1 cellular context compared by ENCODE assay signal in the genomic region with DNA sequence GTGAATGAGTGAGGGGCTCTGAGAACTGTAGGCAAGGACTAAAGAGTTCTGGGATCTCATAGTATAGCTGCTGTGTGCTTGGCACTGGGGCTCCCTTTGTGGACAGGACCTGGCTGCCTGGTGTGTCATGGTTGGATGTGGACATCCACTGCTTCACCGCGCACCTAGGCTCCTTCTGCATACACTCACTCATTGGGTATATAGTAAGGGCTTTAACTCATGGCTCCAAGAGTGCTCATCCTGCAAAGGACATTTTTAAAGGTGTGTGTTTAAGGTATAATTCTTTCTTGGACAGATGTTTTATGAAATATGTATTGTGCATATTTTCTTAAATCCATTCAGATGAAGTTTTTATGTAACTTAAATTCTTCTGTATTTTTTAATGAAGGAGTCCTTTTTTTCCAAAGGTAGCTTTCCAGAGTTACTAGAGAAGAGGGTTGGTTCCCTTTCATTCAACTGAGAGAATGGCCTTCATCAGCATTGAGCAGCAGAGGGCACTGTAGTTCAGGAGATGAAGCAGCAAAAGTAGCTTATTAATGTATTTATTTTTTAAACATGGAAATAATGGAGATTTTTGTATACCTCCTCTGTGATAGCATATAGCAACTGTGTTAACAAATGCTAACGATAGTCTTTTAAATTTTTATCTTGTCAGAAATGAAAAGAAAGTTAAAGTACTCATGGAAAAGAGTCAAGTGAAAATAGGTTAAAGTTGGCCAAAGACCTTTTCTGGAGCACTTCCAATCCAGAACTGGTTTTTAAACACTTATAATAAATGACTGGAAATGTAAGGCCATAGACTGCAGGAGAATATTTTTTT.
TF ChIP-seq lines count a peak whose summit lies in the region.

No MANE protein-coding gene starts in this region.

TF ChIP-seq in GM12878, 131 proteins besides CTCF, POLR2A, EP300 and RAD21 (continued from another document):
- peak; percentile 12 for TF ChIP-seq SKIL (IDR thresholded peaks at IDR 0.05; ENCODE audit: low read depth, poor library complexity, severe bottlenecking)
- no peak for TF ChIP-seq MTA2 (IDR thresholded peaks at IDR 0.05; ENCODE audit: low read depth)
- TF ChIP-seq SMC3 (IDR thresholded peaks at IDR 0.05; ENCODE audit: borderline replicate concordance, low read length): peak; percentile 84
- TF ChIP-seq, protein P1, sequence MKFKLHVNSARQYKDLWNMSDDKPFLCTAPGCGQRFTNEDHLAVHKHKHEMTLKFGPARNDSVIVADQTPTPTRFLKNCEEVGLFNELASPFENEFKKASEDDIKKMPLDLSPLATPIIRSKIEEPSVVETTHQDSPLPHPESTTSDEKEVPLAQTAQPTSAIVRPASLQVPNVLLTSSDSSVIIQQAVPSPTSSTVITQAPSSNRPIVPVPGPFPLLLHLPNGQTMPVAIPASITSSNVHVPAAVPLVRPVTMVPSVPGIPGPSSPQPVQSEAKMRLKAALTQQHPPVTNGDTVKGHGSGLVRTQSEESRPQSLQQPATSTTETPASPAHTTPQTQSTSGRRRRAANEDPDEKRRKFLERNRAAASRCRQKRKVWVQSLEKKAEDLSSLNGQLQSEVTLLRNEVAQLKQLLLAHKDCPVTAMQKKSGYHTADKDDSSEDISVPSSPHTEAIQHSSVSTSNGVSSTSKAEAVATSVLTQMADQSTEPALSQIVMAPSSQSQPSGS (IDR thresholded peaks at IDR 0.05; ENCODE audit: low read length): no peak
- TF ChIP-seq ATF3 (IDR thresholded peaks at IDR 0.05; ENCODE audit: borderline replicate concordance, extremely low read depth, low read depth, low read length): no peak
- TF ChIP-seq ZNF217 (IDR thresholded peaks at IDR 0.05): no peak
- no peak for TF ChIP-seq IKZF1 (conservative IDR thresholded peaks at IDR 0.05)
- 0 out of 2 replicates have a peak, but pooled peaks have one; percentile 39 for TF ChIP-seq POLR2AphosphoS5 (IDR thresholded peaks at IDR 0.05; ENCODE audit: low read length)
- no peak for TF ChIP-seq YBX1 (IDR thresholded peaks at IDR 0.05)
